Comparison of ENCODE assay signal across 24 cellular contexts in the genomic region with DNA sequence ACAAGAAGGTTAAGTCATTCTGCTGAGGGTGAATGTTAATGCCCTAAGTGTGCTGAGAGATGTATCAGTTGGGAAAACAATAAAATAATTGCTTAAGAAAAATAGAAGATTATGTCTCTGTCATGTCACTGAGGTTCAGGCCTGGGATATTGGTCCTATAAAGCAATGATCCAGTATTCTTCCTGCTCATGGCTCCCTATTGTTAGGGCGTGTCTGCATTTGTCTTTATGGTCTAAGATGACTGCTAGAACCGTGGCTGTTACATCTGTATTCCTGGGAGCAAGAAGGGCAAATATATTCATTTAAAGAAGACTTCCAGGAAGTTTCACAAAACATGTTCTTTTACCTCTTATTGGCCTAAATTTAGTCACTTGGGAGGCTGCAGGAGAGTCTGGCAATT.
"Had no signal": no experiment of that assay in that cellular context is flagged by ENCODE, and none has a peak within 500 bp of the region (broad histone marks: within the 10 kb centered on the region; RNA-seq: fewer than 3 reads in every experiment).

No MANE protein-coding gene starts in this region.

- DNase-seq: colonic mucosa; cortex of kidney; dermis blood vessel endothelial cell; dorsolateral prefrontal cortex; effector CD4-positive, alpha-beta T cell; effector CD8-positive, alpha-beta T cell; effector memory CD4-positive, alpha-beta T cell; effector memory CD8-positive, alpha-beta T cell; endodermal cell; erythroblast; esophagus squamous epithelium; foreskin fibroblast; foreskin keratinocyte; foreskin melanocyte; gastrocnemius medialis; glutamatergic neuron; head of caudate nucleus; heart left ventricle; heart right ventricle had no signal

- H3K4me3 Mint-ChIP-seq: dendritic cell treated with granulocyte-macrophage colony-stimulating factor and Interleukin-4, amounts not matched to agents 40 ng/mL and 50 ng/mL, for 4 days; effector memory CD8-positive, alpha-beta T cell; endodermal cell had no signal

- H3K27ac Mint-ChIP-seq: dendritic cell treated with granulocyte-macrophage colony-stimulating factor and Interleukin-4, amounts not matched to agents 40 ng/mL and 50 ng/mL, for 4 days; effector memory CD8-positive, alpha-beta T cell; endodermal cell had no signal

- H3K4me3 ChIP-seq: colonic mucosa, coronary artery, dorsolateral prefrontal cortex, esophagus muscularis mucosa, esophagus squamous epithelium, gastrocnemius medialis, gastroesophageal sphincter, heart left ventricle, heart right ventricle had no signal

- H3K27me3 Mint-ChIP-seq: dendritic cell treated with granulocyte-macrophage colony-stimulating factor and Interleukin-4, amounts not matched to agents 40 ng/mL and 50 ng/mL, for 4 days; effector memory CD8-positive, alpha-beta T cell had no signal

- H3K9me3 Mint-ChIP-seq: dendritic cell treated with granulocyte-macrophage colony-stimulating factor and Interleukin-4, amounts not matched to agents 40 ng/mL and 50 ng/mL, for 4 days; effector memory CD8-positive, alpha-beta T cell had no signal

- H3K4me1 ChIP-seq: colonic mucosa, esophagus squamous epithelium, foreskin keratinocyte, gastrocnemius medialis, gastroesophageal sphincter, heart right ventricle had no signal

- H3K36me3 ChIP-seq: colonic mucosa, esophagus muscularis mucosa, esophagus squamous epithelium, gastrocnemius medialis, gastroesophageal sphincter, heart left ventricle, heart right ventricle had no signal

- H3K9me3 ChIP-seq: colonic mucosa, esophagus muscularis mucosa, esophagus squamous epithelium, gastrocnemius medialis, gastroesophageal sphincter, heart left ventricle, heart right ventricle had no signal

- ATAC-seq: effector memory CD8-positive, alpha-beta T cell; esophagus mucosa; foreskin keratinocyte; gastrocnemius medialis; gastroesophageal sphincter; heart left ventricle; heart right ventricle had no signal
